23 cellular contexts compared by ENCODE assay signal in the genomic region with DNA sequence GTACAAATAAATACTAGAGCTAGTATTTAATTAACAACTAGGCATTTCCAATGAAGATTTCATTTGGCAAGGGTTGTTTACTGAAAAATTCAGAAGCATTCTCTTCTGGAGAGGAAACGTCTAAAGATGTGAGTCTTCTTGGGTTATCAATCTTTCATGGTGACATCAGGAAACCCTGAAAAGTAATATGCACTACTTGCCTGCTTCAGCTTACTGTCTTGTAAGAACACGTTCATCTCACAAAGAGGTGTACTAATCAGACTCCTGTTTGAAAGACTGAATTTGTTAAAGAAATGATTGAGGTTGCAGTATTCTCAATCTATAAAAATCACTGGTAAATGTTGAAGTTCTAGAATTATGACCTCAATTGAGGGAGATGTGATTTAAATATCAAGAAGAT. TPM values are rescaled to one million over a fixed set of nuclear protein-coding genes. Genes with fewer than 3 reads are reported as not detected.
DNase-seq lines count a peak whose midpoint lies in the region; ATAC-seq and TF ChIP-seq lines count a peak whose summit lies in the region.
"Had no signal": no experiment of that assay in that cellular context is flagged by ENCODE, and none has a peak within 500 bp of the region (broad histone marks: within the 10 kb centered on the region; RNA-seq: fewer than 3 reads in every experiment).

No MANE protein-coding gene starts in this region.

- DNase-seq in left ventricle myocardium inferior (no peak), cardiac septum (ENCODE audit: low spot score) (no peak), dermis blood vessel endothelial cell (peak; percentile 37), memory B cell (ENCODE audit: low spot score in 2 of 2) (no peak), medulla oblongata (ENCODE audit: extremely low spot score) (no peak), NCI-H1930 (lab: John Stamatoyannopoulos, UW) (no peak)
- DNase-seq: ACHN, HCEC 1CT, IMR-90, NCI-H1092, NCI-H1417 treated with DMSO at 0.1 percent for 48 hours, NCI-H187 treated with DMSO at 0.1 percent for 48 hours, NCI-H2107, NCI-H524, NCI-H748 treated with DMSO at 0.1 percent for 48 hours, PC-9 had no signal

- peak overlapping the region; percentile 84 for H3K27ac Mint-ChIP-seq in memory B cell

- intact Hi-C loops in left ventricle myocardium inferior (cut with micrococcal nuclease) = no loop called here
- intact Hi-C loops in cardiac septum (cut with DNase I) = loop anchor here (5.0 kb wide), 1 partner anchor 66 kb away; no protein-coding TSS in a partner anchor

- ATAC-seq in memory B cell (ENCODE audit: low read depth) (no peak), GM21717 (IDR thresholded peaks at IDR 0.05; ENCODE audit: unreplicated experiment) (no peak), GM21528 (IDR thresholded peaks at IDR 0.05; ENCODE audit: low FRiP score, unreplicated experiment) (no peak)
- ATAC-seq: Right ventricle myocardium inferior had no signal

- H3K4me3 Mint-ChIP-seq in memory B cell = no peak overlapping the region

- H3K4me1 Mint-ChIP-seq in memory B cell = peaks cover 50% of the 10 kb centered on the region

- H3K9me3 Mint-ChIP-seq in memory B cell = no peaks in the 10 kb centered on the region

- no peaks in the 10 kb centered on the region for H3K36me3 ChIP-seq in left ventricle myocardium inferior
- H3K36me3 ChIP-seq: SJCRH30 had no signal

- no peaks in the 10 kb centered on the region for H3K27me3 ChIP-seq in left ventricle myocardium inferior (ENCODE audit: low read depth)
- H3K27me3 ChIP-seq: SJCRH30 had no signal

- H3K4me3 ChIP-seq in left ventricle myocardium inferior = no peak overlapping the region
- H3K4me3 ChIP-seq: PC-9, SJCRH30 had no signal

- no peak for TF ChIP-seq CTCF in left ventricle myocardium inferior (IDR thresholded peaks at IDR 0.05; ENCODE audit: borderline replicate concordance)

- H3K9me3 ChIP-seq in left ventricle myocardium inferior (replicated peaks) = no peaks in the 10 kb centered on the region
- H3K9me3 ChIP-seq: SJCRH30 had no signal

- H3K27ac ChIP-seq in left ventricle myocardium inferior (replicated peaks) = peak overlapping the region; percentile 59
- H3K27ac ChIP-seq: 22Rv1, KMS-11, PC-9, SJCRH30 had no signal

- H3K27me3 Mint-ChIP-seq in memory B cell = no peaks in the 10 kb centered on the region

- H3K4me1 ChIP-seq in left ventricle myocardium inferior = peaks cover 53% of the 10 kb centered on the region

- H3K36me3 Mint-ChIP-seq in memory B cell = peaks cover 16% of the 10 kb centered on the region

RNA-seq across cellular contexts. Expression of a gene that starts 16.9 kb away (rescaled TPM):
- 7.4 TPM for total RNA-seq in left ventricle myocardium inferior
- 19.5 TPM for total RNA-seq in cardiac septum
- total RNA-seq in dermis blood vessel endothelial cell = 42.3 and 74.5 TPM in 2 replicates
- total RNA-seq: G401 had no signal
